Comparison of ENCODE assay signal across 18 cellular contexts in genomic region chr4:72118017-72118416, GRCh38.
A peak's percentile ranks its signal among the peaks of the same experiment; 100 is the strongest.
DNase-seq lines count a peak whose midpoint lies in the region; ATAC-seq and TF ChIP-seq lines count a peak whose summit lies in the region.
"Had no signal": no experiment of that assay in that cellular context is flagged by ENCODE, and none has a peak within 500 bp of the region (broad histone marks: within the 10 kb centered on the region; RNA-seq: fewer than 3 reads in every experiment).

No MANE protein-coding gene starts in this region.

- intact Hi-C loops in uterus (cut with DNase I; ENCODE audit: low total_unique reads), result no loop called here

- TF ChIP-seq POLR2A in uterus (IDR thresholded peaks at IDR 0.05), result no peak

- H3K27ac Mint-ChIP-seq in mesothelial cell of epicardium, result no peak overlapping the region
- H3K27ac Mint-ChIP-seq: neural progenitor cell had no signal

- H3K4me3 Mint-ChIP-seq in mesothelial cell of epicardium, result no peak overlapping the region
- H3K4me3 Mint-ChIP-seq: neural progenitor cell had no signal

- no peaks in the 10 kb centered on the region for H3K9me3 ChIP-seq in uterus
- H3K9me3 ChIP-seq: BE2C, MG63, Peyer's patch had no signal

- no peak overlapping the region for H3K4me3 ChIP-seq in uterus
- H3K4me3 ChIP-seq: MG63, neural progenitor cell, Peyer's patch had no signal

- no peaks in the 10 kb centered on the region for H3K36me3 Mint-ChIP-seq in mesothelial cell of epicardium
- H3K36me3 Mint-ChIP-seq: neural progenitor cell had no signal

- peaks cover 21% of the 10 kb centered on the region for H3K9me3 Mint-ChIP-seq in mesothelial cell of epicardium
- H3K9me3 Mint-ChIP-seq: neural progenitor cell had no signal

- H3K27me3 Mint-ChIP-seq in mesothelial cell of epicardium (ENCODE audit: low read depth), result no peaks in the 10 kb centered on the region

- TF ChIP-seq CTCF in mesothelial cell of epicardium (IDR thresholded peaks at IDR 0.05; ENCODE audit: unreplicated experiment) (no peak), uterus (IDR thresholded peaks at IDR 0.05) (no peak)

- H3K27ac ChIP-seq in uterus, result no peak overlapping the region
- H3K27ac ChIP-seq: neural progenitor cell, Peyer's patch had no signal

- ATAC-seq in GM18909 (IDR thresholded peaks at IDR 0.05; ENCODE audit: poor library complexity, unreplicated experiment) (peak; percentile 81), HG02763 (IDR thresholded peaks at IDR 0.05; ENCODE audit: unreplicated experiment) (peak; percentile 68), HG03432 (IDR thresholded peaks at IDR 0.05; ENCODE audit: unreplicated experiment) (peak; percentile 83)

- no peaks in the 10 kb centered on the region for H3K27me3 ChIP-seq in uterus
- H3K27me3 ChIP-seq: MG63, neural progenitor cell, Peyer's patch had no signal

- no peaks in the 10 kb centered on the region for H3K36me3 ChIP-seq in uterus
- H3K36me3 ChIP-seq: BE2C, MG63, neural progenitor cell, Peyer's patch had no signal

- H3K4me1 ChIP-seq in uterus, result no peaks in the 10 kb centered on the region
- H3K4me1 ChIP-seq: BE2C, neural progenitor cell, Peyer's patch had no signal

- DNase-seq in COR-L47 (lab: John Stamatoyannopoulos, UW) (no peak), mesothelial cell of epicardium (ENCODE audit: low spot score in 2 of 2, unreplicated experiment in 2 of 2) (no peak), uterus (no peak), Ammon's horn (ENCODE audit: low spot score) (no peak)
- DNase-seq: activated CD4-positive, alpha-beta T cell treated with anti-CD3 and anti-CD28 coated beads for 1 hour; BE2C; Calu3; foreskin melanocyte; MG63; NCI-H187; NCI-H345; Peyer's patch; stimulated activated CD4-positive, alpha-beta T cell treated with anti-CD3 and anti-CD28 coated beads, Interleukin-4, amount 100 ng/mL, for 4 hours; substantia nigra had no signal

- H3K4me1 Mint-ChIP-seq in mesothelial cell of epicardium, result no peaks in the 10 kb centered on the region
- H3K4me1 Mint-ChIP-seq: neural progenitor cell had no signal
